ENCODE assay signal across 24 cellular contexts in genomic region chr2:138239902-138240595, GRCh38.
A peak's percentile ranks its signal among the peaks of the same experiment; 100 is the strongest.
DNase-seq lines count a peak whose midpoint lies in the region; ATAC-seq and TF ChIP-seq lines count a peak whose summit lies in the region.
"Had no signal": no experiment of that assay in that cellular context is flagged by ENCODE, and none has a peak within 500 bp of the region (broad histone marks: within the 10 kb centered on the region; RNA-seq: fewer than 3 reads in every experiment).

No MANE protein-coding gene starts in this region.

- H3K79me2 ChIP-seq in osteoblast (ENCODE audit: insufficient read depth, low read length), result no peaks in the 10 kb centered on the region

- no peaks in the 10 kb centered on the region for H3K36me3 Mint-ChIP-seq in stimulated activated effector memory CD8-positive, alpha-beta T cell treated with anti-CD3 and anti-CD28 coated beads, Interleukin-12 subunit alpha, Interleukin-12 subunit beta, amount 100 ng/mL, for 72 hours
- H3K36me3 Mint-ChIP-seq in type B pancreatic cell, result no peaks in the 10 kb centered on the region
- H3K36me3 Mint-ChIP-seq: activated naive CD4-positive, alpha-beta T cell treated with anti-CD3 and anti-CD28 coated beads, Interleukin-2, amount 50 U/mL, for 72 hours; CD4-positive, CD25-positive, alpha-beta regulatory T cell had no signal

- no peaks in the 10 kb centered on the region for H3K27me3 ChIP-seq in left ventricle myocardium inferior (ENCODE audit: low read depth)
- peaks cover 6% of the 10 kb centered on the region for H3K27me3 ChIP-seq in osteoblast (ENCODE audit: insufficient read depth, low read length)
- H3K27me3 ChIP-seq in foreskin keratinocyte, result no peaks in the 10 kb centered on the region
- H3K27me3 ChIP-seq: Peyer's patch, upper lobe of left lung had no signal

- H2AFZ ChIP-seq in osteoblast (ENCODE audit: low read length), result no peak overlapping the region

- H3K27ac ChIP-seq in left ventricle myocardium inferior (replicated peaks), result peak overlapping the region; percentile 37
- H3K27ac ChIP-seq in osteoblast (ENCODE audit: low read depth, low read length), result no peak overlapping the region
- H3K27ac ChIP-seq in foreskin keratinocyte, result no peak overlapping the region
- H3K27ac ChIP-seq: A549, KMS-11, Peyer's patch had no signal

- H3K4me3 ChIP-seq in left ventricle myocardium inferior (no peak overlapping the region), osteoblast (ENCODE audit: insufficient read depth, low read length) (peak overlapping the region; percentile 10)
- H3K4me3 ChIP-seq: A549, Peyer's patch, skin epidermis, upper lobe of left lung had no signal

- DNase-seq in left ventricle myocardium inferior (no peak), Right ventricle myocardium inferior (ENCODE audit: missing footprints) (no peak), fibroblast of gingiva (ENCODE audit: low read depth) (peak; percentile 83), osteoblast (ENCODE audit: insufficient read length, low spot score, missing footprints) (peak; percentile 73), type B pancreatic cell (ENCODE audit: extremely low spot score, unreplicated experiment) (no peak), foreskin keratinocyte (no peak)
- no peak for DNase-seq in stimulated activated effector memory CD8-positive, alpha-beta T cell treated with anti-CD3 and anti-CD28 coated beads, Interleukin-12 subunit alpha, Interleukin-12 subunit beta, amount 100 ng/mL, for 72 hours (ENCODE audit: low spot score in 2 of 2)
- DNase-seq in activated T-cell treated with anti-CD3 and anti-CD28 coated beads, Interleukin-2, amount 50 U/mL, for 1 hour, result no peak
- DNase-seq: activated CD4-positive, alpha-beta T cell treated with anti-CD3 and anti-CD28 coated beads, Interleukin-2, amount 10 ng/mL, durations not matched to agents 24 days and 14 days; CD4-positive, CD25-positive, alpha-beta regulatory T cell; central memory CD4-positive, alpha-beta T cell; DMS53; effector memory CD4-positive, alpha-beta T cell; foreskin melanocyte; NCI-H1105 treated with DMSO at 0.1 percent for 48 hours; NCI-H748 treated with DMSO at 0.1 percent for 48 hours; Peyer's patch; upper lobe of left lung had no signal

- TF ChIP-seq CTCF in left ventricle myocardium inferior (IDR thresholded peaks at IDR 0.05; ENCODE audit: borderline replicate concordance) (no peak), osteoblast (IDR thresholded peaks at IDR 0.05; ENCODE audit: extremely low read depth, low read depth, low read length) (no peak), type B pancreatic cell (conservative IDR thresholded peaks at IDR 0.05) (no peak), foreskin keratinocyte (conservative IDR thresholded peaks at IDR 0.05) (no peak)

- H3K9me3 Mint-ChIP-seq in stimulated activated effector memory CD8-positive, alpha-beta T cell treated with anti-CD3 and anti-CD28 coated beads, Interleukin-12 subunit alpha, Interleukin-12 subunit beta, amount 100 ng/mL, for 72 hours, result peaks cover 3% of the 10 kb centered on the region
- H3K9me3 Mint-ChIP-seq in type B pancreatic cell, result no peaks in the 10 kb centered on the region
- H3K9me3 Mint-ChIP-seq: activated CD4-positive, alpha-beta T cell treated with anti-CD3 and anti-CD28 coated beads, Interleukin-2, amount 10 ng/mL, durations not matched to agents 24 days and 14 days had no signal

- intact Hi-C loops in left ventricle myocardium inferior (cut with micrococcal nuclease) (no loop called here), Right ventricle myocardium inferior (cut with DNase I) (no loop called here)

- H3K27me3 Mint-ChIP-seq in type B pancreatic cell, result no peaks in the 10 kb centered on the region
- H3K27me3 Mint-ChIP-seq: activated CD4-positive, alpha-beta T cell treated with anti-CD3 and anti-CD28 coated beads, Interleukin-2, amount 10 ng/mL, durations not matched to agents 24 days and 14 days; CD4-positive, CD25-positive, alpha-beta regulatory T cell had no signal

- no peak overlapping the region for H3K27ac Mint-ChIP-seq in stimulated activated effector memory CD8-positive, alpha-beta T cell treated with anti-CD3 and anti-CD28 coated beads, Interleukin-12 subunit alpha, Interleukin-12 subunit beta, amount 100 ng/mL, for 72 hours
- no peak overlapping the region for H3K27ac Mint-ChIP-seq in type B pancreatic cell
- H3K27ac Mint-ChIP-seq: activated CD4-positive, alpha-beta T cell treated with anti-CD3 and anti-CD28 coated beads, Interleukin-2, amount 10 ng/mL, durations not matched to agents 24 days and 14 days; CD4-positive, CD25-positive, alpha-beta regulatory T cell had no signal

- no peak overlapping the region for H3K4me3 Mint-ChIP-seq in stimulated activated effector memory CD8-positive, alpha-beta T cell treated with anti-CD3 and anti-CD28 coated beads, Interleukin-12 subunit alpha, Interleukin-12 subunit beta, amount 100 ng/mL, for 72 hours
- no peak overlapping the region for H3K4me3 Mint-ChIP-seq in type B pancreatic cell
- H3K4me3 Mint-ChIP-seq: activated CD4-positive, alpha-beta T cell treated with anti-CD3 and anti-CD28 coated beads, Interleukin-2, amount 10 ng/mL, durations not matched to agents 24 days and 14 days; CD4-positive, CD25-positive, alpha-beta regulatory T cell had no signal

- H3K36me3 ChIP-seq in left ventricle myocardium inferior (no peaks in the 10 kb centered on the region), osteoblast (ENCODE audit: insufficient read depth, low read length) (no peaks in the 10 kb centered on the region)
- H3K36me3 ChIP-seq: Peyer's patch, upper lobe of left lung had no signal

- no peaks in the 10 kb centered on the region for H3K4me1 Mint-ChIP-seq in stimulated activated effector memory CD8-positive, alpha-beta T cell treated with anti-CD3 and anti-CD28 coated beads, Interleukin-12 subunit alpha, Interleukin-12 subunit beta, amount 100 ng/mL, for 72 hours
- peaks cover 17% of the 10 kb centered on the region for H3K4me1 Mint-ChIP-seq in type B pancreatic cell (ENCODE audit: unreplicated experiment)
- H3K4me1 Mint-ChIP-seq: activated CD4-positive, alpha-beta T cell treated with anti-CD3 and anti-CD28 coated beads, Interleukin-2, amount 10 ng/mL, durations not matched to agents 24 days and 14 days; CD4-positive, CD25-positive, alpha-beta regulatory T cell had no signal

- H3K9me3 ChIP-seq in left ventricle myocardium inferior (replicated peaks), result no peaks in the 10 kb centered on the region
- H3K9me3 ChIP-seq in osteoblast (ENCODE audit: low read depth, low read length), result no peaks in the 10 kb centered on the region
- H3K9me3 ChIP-seq: A549, Peyer's patch, upper lobe of left lung had no signal

- H3K4me2 ChIP-seq in osteoblast (ENCODE audit: insufficient read depth, low read length), result peak overlapping the region; percentile 50
- H3K4me2 ChIP-seq: A549, KMS-11 had no signal

- H3K4me1 ChIP-seq in left ventricle myocardium inferior, result peaks cover 17% of the 10 kb centered on the region
- H3K4me1 ChIP-seq in osteoblast (ENCODE audit: insufficient read depth, low read length), result peaks cover 22% of the 10 kb centered on the region
- no peaks in the 10 kb centered on the region for H3K4me1 ChIP-seq in foreskin keratinocyte
- H3K4me1 ChIP-seq: Peyer's patch had no signal

- ATAC-seq in Right ventricle myocardium inferior, result no peak
- ATAC-seq in stimulated activated effector memory CD8-positive, alpha-beta T cell treated with anti-CD3 and anti-CD28 coated beads, Interleukin-12 subunit alpha, Interleukin-12 subunit beta, amount 100 ng/mL, for 72 hours, result no peak
- ATAC-seq in foreskin keratinocyte, result no peak
- ATAC-seq: A549, HCT116, left lobe of liver had no signal

- H4K20me1 ChIP-seq in osteoblast (ENCODE audit: insufficient read depth, low read length), result no peaks in the 10 kb centered on the region

Comparison
In these comparisons a context has a peak if more than half of its experiments do, and no peak if none do; other contexts are left out.
1. DNase-seq: peak in fibroblast of gingiva (single experiment) and osteoblast (single experiment); none in left ventricle myocardium inferior (single experiment), Right ventricle myocardium inferior (single experiment), stimulated activated effector memory CD8-positive, alpha-beta T cell treated with anti-CD3 and anti-CD28 coated beads, Interleukin-12 subunit alpha, Interleukin-12 subunit beta, amount 100 ng/mL, for 72 hours (0 of 2), type B pancreatic cell (single experiment), foreskin keratinocyte (0 of 2) and activated T-cell treated with anti-CD3 and anti-CD28 coated beads, Interleukin-2, amount 50 U/mL, for 1 hour (single experiment).